Comparison of ENCODE assay signal across 1 cellular context in the genomic region with DNA sequence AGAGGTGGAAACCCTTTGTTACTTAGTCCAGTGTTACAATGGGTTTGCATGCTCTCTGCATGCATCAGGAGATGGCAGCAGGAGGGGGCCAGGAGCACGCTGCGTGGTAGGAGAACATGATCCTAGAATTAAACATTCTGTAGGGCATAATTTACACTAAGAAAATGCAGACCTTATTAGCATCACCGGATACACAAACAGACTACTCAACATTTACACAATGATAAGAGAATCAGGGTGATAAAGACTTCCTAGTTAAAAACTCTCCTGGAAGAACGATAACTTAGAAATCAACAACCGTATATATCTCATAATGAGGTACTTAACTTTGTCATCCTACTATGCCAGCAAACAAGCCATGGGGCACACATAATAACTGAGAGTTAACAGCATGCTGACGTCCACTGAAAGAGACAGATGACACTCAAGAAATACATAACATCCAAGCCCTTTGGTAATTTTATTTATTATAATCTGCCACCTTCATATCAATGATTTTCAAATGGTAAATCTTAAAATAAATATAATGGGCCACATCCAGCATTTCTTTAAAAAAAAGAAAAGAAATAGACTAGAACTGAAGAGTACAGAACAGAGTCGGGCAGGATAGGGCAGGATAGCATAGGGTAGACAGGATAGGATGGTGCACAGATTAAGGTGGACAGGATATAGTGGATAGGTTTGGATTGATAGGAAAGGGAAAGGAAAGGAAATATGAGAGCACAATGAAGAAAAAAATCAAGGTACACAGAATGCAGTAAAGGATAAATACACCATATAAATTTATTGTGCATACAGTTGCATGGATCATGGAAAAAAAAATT.
TF ChIP-seq lines count a peak whose summit lies in the region.

No MANE protein-coding gene starts in this region.

TF ChIP-seq in HEK293, 187 proteins besides CTCF, POLR2A, EP300 and RAD21 (continued from another document and continues in another):
- TF ChIP-seq, protein P1, sequence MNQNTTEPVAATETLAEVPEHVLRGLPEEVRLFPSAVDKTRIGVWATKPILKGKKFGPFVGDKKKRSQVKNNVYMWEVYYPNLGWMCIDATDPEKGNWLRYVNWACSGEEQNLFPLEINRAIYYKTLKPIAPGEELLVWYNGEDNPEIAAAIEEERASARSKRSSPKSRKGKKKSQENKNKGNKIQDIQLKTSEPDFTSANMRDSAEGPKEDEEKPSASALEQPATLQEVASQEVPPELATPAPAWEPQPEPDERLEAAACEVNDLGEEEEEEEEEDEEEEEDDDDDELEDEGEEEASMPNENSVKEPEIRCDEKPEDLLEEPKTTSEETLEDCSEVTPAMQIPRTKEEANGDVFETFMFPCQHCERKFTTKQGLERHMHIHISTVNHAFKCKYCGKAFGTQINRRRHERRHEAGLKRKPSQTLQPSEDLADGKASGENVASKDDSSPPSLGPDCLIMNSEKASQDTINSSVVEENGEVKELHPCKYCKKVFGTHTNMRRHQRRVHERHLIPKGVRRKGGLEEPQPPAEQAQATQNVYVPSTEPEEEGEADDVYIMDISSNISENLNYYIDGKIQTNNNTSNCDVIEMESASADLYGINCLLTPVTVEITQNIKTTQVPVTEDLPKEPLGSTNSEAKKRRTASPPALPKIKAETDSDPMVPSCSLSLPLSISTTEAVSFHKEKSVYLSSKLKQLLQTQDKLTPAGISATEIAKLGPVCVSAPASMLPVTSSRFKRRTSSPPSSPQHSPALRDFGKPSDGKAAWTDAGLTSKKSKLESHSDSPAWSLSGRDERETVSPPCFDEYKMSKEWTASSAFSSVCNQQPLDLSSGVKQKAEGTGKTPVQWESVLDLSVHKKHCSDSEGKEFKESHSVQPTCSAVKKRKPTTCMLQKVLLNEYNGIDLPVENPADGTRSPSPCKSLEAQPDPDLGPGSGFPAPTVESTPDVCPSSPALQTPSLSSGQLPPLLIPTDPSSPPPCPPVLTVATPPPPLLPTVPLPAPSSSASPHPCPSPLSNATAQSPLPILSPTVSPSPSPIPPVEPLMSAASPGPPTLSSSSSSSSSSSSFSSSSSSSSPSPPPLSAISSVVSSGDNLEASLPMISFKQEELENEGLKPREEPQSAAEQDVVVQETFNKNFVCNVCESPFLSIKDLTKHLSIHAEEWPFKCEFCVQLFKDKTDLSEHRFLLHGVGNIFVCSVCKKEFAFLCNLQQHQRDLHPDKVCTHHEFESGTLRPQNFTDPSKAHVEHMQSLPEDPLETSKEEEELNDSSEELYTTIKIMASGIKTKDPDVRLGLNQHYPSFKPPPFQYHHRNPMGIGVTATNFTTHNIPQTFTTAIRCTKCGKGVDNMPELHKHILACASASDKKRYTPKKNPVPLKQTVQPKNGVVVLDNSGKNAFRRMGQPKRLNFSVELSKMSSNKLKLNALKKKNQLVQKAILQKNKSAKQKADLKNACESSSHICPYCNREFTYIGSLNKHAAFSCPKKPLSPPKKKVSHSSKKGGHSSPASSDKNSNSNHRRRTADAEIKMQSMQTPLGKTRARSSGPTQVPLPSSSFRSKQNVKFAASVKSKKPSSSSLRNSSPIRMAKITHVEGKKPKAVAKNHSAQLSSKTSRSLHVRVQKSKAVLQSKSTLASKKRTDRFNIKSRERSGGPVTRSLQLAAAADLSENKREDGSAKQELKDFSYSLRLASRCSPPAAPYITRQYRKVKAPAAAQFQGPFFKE (tag by site-specific recombination; IDR thresholded peaks at IDR 0.05; ENCODE audit: borderline replicate concordance) = no peak
- TF ChIP-seq MZF1 (tag by site-specific recombination; IDR thresholded peaks at IDR 0.05; ENCODE audit: borderline replicate concordance) (no peak), TRIM28 (IDR thresholded peaks at IDR 0.05; ENCODE audit: borderline replicate concordance, low read length) (peak; percentile 74; the same call in 1 of the 2 replicates), ZNF311 (tag by site-specific recombination; IDR thresholded peaks at IDR 0.05; ENCODE audit: borderline replicate concordance) (no peak), ZNF169 (tag by site-specific recombination; IDR thresholded peaks at IDR 0.05) (no peak), SCRT2 (tag by site-specific recombination; IDR thresholded peaks at IDR 0.05) (no peak), KLF7 (tag by site-specific recombination; IDR thresholded peaks at IDR 0.05; ENCODE audit: borderline replicate concordance) (0 out of 2 replicates have a peak, but pooled peaks have one; percentile 32), HOXA7 (CRISPR knock-in tag; IDR thresholded peaks at IDR 0.05; ENCODE audit: borderline replicate concordance) (no peak), ZNF433 (tag by site-specific recombination; IDR thresholded peaks at IDR 0.05; ENCODE audit: low read depth) (no peak), ZNF114 (tag by site-specific recombination; IDR thresholded peaks at IDR 0.05) (no peak), ZFP69B (tag by site-specific recombination; IDR thresholded peaks at IDR 0.05) (no peak), ZNF221 (tag by site-specific recombination; IDR thresholded peaks at IDR 0.05; ENCODE audit: borderline replicate concordance) (no peak), ZNF76 (tag by site-specific recombination; IDR thresholded peaks at IDR 0.05; ENCODE audit: borderline replicate concordance, low read depth) (no peak), ZNF266 (tag by site-specific recombination; IDR thresholded peaks at IDR 0.05; ENCODE audit: low read depth) (no peak), ZNF621 (tag by site-specific recombination; IDR thresholded peaks at IDR 0.05) (no peak), ZNF555 (tag by site-specific recombination; conservative IDR thresholded peaks at IDR 0.05) (no peak), ZNF404 (tag by site-specific recombination; IDR thresholded peaks at IDR 0.05) (no peak), ZBTB8A (tag by site-specific recombination; IDR thresholded peaks at IDR 0.05) (peak; percentile 56; the same call in 1 of the 2 replicates), ZNF239 (tag by site-specific recombination; IDR thresholded peaks at IDR 0.05) (peak; percentile 16; the same call in 1 of the 2 replicates), ZNF501 (tag by site-specific recombination; IDR thresholded peaks at IDR 0.05) (no peak), ZNF670 (tag by site-specific recombination; IDR thresholded peaks at IDR 0.05; ENCODE audit: low read depth) (no peak), ZNF560 (tag by site-specific recombination; IDR thresholded peaks at IDR 0.05; ENCODE audit: borderline replicate concordance) (no peak), SETDB1 (IDR thresholded peaks at IDR 0.05; ENCODE audit: insufficient read length, low read length) (no peak), KLF8 (tag by site-specific recombination; IDR thresholded peaks at IDR 0.05) (no peak), ZNF830 (tag by site-specific recombination; IDR thresholded peaks at IDR 0.05; ENCODE audit: low read depth) (no peak), GLIS2 (tag by site-specific recombination; IDR thresholded peaks at IDR 0.05) (0 out of 2 replicates have a peak, but pooled peaks have one; percentile 20), ZNF19 (tag by site-specific recombination; IDR thresholded peaks at IDR 0.05; ENCODE audit: low read depth) (no peak), ZNF654 (tag by site-specific recombination; IDR thresholded peaks at IDR 0.05; ENCODE audit: low read depth) (no peak), SP3 (tag by site-specific recombination; IDR thresholded peaks at IDR 0.05) (no peak), SP2 (tag by site-specific recombination; IDR thresholded peaks at IDR 0.05) (no peak), OVOL3 (tag by site-specific recombination; IDR thresholded peaks at IDR 0.05) (peak; percentile 91)
- TF ChIP-seq, protein P2, sequence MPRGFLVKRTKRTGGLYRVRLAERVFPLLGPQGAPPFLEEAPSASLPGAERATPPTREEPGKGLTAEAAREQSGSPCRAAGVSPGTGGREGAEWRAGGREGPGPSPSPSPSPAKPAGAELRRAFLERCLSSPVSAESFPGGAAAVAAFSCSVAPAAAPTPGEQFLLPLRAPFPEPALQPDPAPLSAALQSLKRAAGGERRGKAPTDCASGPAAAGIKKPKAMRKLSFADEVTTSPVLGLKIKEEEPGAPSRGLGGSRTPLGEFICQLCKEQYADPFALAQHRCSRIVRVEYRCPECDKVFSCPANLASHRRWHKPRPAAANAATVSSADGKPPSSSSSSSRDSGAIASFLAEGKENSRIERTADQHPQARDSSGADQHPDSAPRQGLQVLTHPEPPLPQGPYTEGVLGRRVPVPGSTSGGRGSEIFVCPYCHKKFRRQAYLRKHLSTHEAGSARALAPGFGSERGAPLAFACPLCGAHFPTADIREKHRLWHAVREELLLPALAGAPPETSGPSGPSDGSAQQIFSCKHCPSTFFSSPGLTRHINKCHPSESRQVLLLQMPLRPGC (tag by site-specific recombination; IDR thresholded peaks at IDR 0.05) = peak; percentile 88
- TF ChIP-seq, protein P3, sequence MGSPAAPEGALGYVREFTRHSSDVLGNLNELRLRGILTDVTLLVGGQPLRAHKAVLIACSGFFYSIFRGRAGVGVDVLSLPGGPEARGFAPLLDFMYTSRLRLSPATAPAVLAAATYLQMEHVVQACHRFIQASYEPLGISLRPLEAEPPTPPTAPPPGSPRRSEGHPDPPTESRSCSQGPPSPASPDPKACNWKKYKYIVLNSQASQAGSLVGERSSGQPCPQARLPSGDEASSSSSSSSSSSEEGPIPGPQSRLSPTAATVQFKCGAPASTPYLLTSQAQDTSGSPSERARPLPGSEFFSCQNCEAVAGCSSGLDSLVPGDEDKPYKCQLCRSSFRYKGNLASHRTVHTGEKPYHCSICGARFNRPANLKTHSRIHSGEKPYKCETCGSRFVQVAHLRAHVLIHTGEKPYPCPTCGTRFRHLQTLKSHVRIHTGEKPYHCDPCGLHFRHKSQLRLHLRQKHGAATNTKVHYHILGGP (tag by site-specific recombination; IDR thresholded peaks at IDR 0.05) = no peak
- TF ChIP-seq, protein P4, sequence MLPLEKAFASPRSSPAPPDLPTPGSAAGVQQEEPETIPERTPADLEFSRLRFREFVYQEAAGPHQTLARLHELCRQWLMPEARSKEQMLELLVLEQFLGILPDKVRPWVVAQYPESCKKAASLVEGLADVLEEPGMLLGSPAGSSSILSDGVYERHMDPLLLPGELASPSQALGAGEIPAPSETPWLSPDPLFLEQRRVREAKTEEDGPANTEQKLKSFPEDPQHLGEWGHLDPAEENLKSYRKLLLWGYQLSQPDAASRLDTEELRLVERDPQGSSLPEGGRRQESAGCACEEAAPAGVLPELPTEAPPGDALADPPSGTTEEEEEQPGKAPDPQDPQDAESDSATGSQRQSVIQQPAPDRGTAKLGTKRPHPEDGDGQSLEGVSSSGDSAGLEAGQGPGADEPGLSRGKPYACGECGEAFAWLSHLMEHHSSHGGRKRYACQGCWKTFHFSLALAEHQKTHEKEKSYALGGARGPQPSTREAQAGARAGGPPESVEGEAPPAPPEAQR (tag by site-specific recombination; IDR thresholded peaks at IDR 0.05) = no peak
- TF ChIP-seq, protein P5, sequence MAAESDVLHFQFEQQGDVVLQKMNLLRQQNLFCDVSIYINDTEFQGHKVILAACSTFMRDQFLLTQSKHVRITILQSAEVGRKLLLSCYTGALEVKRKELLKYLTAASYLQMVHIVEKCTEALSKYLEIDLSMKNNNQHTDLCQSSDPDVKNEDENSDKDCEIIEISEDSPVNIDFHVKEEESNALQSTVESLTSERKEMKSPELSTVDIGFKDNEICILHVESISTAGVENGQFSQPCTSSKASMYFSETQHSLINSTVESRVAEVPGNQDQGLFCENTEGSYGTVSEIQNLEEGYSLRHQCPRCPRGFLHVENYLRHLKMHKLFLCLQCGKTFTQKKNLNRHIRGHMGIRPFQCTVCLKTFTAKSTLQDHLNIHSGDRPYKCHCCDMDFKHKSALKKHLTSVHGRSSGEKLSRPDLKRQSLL (tag by site-specific recombination; IDR thresholded peaks at IDR 0.05) = no peak
- TF ChIP-seq, protein P6, sequence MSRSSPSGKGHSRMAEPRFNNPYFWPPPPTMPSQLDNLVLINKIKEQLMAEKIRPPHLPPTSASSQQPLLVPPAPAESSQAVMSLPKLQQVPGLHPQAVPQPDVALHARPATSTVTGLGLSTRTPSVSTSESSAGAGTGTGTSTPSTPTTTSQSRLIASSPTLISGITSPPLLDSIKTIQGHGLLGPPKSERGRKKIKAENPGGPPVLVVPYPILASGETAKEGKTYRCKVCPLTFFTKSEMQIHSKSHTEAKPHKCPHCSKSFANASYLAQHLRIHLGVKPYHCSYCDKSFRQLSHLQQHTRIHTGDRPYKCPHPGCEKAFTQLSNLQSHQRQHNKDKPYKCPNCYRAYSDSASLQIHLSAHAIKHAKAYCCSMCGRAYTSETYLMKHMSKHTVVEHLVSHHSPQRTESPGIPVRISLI (tag by site-specific recombination; IDR thresholded peaks at IDR 0.05) = no peak
- TF ChIP-seq, protein P7, sequence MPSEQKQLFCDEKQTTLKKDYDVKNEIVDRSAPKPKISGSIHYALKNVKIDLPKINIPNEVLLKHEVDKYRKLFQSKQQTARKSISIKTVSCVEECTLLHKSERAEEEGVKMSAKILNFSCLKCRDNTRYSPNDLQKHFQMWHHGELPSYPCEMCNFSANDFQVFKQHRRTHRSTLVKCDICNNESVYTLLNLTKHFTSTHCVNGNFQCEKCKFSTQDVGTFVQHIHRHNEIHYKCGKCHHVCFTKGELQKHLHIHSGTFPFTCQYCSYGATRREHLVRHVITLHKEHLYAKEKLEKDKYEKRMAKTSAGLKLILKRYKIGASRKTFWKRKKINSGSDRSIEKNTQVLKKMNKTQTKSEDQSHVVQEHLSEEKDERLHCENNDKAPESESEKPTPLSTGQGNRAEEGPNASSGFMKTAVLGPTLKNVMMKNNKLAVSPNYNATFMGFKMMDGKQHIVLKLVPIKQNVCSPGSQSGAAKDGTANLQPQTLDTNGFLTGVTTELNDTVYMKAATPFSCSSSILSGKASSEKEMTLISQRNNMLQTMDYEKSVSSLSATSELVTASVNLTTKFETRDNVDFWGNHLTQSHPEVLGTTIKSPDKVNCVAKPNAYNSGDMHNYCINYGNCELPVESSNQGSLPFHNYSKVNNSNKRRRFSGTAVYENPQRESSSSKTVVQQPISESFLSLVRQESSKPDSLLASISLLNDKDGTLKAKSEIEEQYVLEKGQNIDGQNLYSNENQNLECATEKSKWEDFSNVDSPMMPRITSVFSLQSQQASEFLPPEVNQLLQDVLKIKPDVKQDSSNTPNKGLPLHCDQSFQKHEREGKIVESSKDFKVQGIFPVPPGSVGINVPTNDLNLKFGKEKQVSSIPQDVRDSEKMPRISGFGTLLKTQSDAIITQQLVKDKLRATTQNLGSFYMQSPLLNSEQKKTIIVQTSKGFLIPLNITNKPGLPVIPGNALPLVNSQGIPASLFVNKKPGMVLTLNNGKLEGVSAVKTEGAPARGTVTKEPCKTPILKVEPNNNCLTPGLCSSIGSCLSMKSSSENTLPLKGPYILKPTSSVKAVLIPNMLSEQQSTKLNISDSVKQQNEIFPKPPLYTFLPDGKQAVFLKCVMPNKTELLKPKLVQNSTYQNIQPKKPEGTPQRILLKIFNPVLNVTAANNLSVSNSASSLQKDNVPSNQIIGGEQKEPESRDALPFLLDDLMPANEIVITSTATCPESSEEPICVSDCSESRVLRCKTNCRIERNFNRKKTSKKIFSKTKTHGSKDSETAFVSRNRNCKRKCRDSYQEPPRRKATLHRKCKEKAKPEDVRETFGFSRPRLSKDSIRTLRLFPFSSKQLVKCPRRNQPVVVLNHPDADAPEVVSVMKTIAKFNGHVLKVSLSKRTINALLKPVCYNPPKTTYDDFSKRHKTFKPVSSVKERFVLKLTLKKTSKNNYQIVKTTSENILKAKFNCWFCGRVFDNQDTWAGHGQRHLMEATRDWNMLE (tag by site-specific recombination; conservative IDR thresholded peaks at IDR 0.05; ENCODE audit: low read depth) = no peak
